1 cellular context compared by ENCODE assay signal in genomic region chr15:90994417-90995311, GRCh38.
TF ChIP-seq lines count a peak whose summit lies in the region.

A gene with protein sequence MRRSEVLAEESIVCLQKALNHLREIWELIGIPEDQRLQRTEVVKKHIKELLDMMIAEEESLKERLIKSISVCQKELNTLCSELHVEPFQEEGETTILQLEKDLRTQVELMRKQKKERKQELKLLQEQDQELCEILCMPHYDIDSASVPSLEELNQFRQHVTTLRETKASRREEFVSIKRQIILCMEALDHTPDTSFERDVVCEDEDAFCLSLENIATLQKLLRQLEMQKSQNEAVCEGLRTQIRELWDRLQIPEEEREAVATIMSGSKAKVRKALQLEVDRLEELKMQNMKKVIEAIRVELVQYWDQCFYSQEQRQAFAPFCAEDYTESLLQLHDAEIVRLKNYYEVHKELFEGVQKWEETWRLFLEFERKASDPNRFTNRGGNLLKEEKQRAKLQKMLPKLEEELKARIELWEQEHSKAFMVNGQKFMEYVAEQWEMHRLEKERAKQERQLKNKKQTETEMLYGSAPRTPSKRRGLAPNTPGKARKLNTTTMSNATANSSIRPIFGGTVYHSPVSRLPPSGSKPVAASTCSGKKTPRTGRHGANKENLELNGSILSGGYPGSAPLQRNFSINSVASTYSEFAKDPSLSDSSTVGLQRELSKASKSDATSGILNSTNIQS (minus strand): TSS chr15:90994535. CDS start chr15:90994417, 118 bp downstream.

TF ChIP-seq in HepG2, 621 proteins besides CTCF, POLR2A, EP300 and RAD21 (continued from another document and continues in another):
- TF ChIP-seq, protein P1, sequence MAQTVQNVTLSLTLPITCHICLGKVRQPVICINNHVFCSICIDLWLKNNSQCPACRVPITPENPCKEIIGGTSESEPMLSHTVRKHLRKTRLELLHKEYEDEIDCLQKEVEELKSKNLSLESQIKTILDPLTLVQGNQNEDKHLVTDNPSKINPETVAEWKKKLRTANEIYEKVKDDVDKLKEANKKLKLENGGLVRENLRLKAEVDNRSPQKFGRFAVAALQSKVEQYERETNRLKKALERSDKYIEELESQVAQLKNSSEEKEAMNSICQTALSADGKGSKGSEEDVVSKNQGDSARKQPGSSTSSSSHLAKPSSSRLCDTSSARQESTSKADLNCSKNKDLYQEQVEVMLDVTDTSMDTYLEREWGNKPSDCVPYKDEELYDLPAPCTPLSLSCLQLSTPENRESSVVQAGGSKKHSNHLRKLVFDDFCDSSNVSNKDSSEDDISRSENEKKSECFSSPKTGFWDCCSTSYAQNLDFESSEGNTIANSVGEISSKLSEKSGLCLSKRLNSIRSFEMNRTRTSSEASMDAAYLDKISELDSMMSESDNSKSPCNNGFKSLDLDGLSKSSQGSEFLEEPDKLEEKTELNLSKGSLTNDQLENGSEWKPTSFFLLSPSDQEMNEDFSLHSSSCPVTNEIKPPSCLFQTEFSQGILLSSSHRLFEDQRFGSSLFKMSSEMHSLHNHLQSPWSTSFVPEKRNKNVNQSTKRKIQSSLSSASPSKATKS (CRISPR knock-in tag; IDR thresholded peaks at IDR 0.05), result no peak
- 0 out of 2 replicates have a peak, but pooled peaks have one; percentile 41 for TF ChIP-seq MYNN (CRISPR knock-in tag; IDR thresholded peaks at IDR 0.05; ENCODE audit: low read depth)
- TF ChIP-seq ZNF562 (CRISPR knock-in tag; IDR thresholded peaks at IDR 0.05; ENCODE audit: borderline replicate concordance), result no peak
- TF ChIP-seq, protein P2, sequence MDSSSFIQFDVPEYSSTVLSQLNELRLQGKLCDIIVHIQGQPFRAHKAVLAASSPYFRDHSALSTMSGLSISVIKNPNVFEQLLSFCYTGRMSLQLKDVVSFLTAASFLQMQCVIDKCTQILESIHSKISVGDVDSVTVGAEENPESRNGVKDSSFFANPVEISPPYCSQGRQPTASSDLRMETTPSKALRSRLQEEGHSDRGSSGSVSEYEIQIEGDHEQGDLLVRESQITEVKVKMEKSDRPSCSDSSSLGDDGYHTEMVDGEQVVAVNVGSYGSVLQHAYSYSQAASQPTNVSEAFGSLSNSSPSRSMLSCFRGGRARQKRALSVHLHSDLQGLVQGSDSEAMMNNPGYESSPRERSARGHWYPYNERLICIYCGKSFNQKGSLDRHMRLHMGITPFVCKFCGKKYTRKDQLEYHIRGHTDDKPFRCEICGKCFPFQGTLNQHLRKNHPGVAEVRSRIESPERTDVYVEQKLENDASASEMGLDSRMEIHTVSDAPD (CRISPR knock-in tag; IDR thresholded peaks at IDR 0.05), result peak; percentile 51
- TF ChIP-seq, protein P3, sequence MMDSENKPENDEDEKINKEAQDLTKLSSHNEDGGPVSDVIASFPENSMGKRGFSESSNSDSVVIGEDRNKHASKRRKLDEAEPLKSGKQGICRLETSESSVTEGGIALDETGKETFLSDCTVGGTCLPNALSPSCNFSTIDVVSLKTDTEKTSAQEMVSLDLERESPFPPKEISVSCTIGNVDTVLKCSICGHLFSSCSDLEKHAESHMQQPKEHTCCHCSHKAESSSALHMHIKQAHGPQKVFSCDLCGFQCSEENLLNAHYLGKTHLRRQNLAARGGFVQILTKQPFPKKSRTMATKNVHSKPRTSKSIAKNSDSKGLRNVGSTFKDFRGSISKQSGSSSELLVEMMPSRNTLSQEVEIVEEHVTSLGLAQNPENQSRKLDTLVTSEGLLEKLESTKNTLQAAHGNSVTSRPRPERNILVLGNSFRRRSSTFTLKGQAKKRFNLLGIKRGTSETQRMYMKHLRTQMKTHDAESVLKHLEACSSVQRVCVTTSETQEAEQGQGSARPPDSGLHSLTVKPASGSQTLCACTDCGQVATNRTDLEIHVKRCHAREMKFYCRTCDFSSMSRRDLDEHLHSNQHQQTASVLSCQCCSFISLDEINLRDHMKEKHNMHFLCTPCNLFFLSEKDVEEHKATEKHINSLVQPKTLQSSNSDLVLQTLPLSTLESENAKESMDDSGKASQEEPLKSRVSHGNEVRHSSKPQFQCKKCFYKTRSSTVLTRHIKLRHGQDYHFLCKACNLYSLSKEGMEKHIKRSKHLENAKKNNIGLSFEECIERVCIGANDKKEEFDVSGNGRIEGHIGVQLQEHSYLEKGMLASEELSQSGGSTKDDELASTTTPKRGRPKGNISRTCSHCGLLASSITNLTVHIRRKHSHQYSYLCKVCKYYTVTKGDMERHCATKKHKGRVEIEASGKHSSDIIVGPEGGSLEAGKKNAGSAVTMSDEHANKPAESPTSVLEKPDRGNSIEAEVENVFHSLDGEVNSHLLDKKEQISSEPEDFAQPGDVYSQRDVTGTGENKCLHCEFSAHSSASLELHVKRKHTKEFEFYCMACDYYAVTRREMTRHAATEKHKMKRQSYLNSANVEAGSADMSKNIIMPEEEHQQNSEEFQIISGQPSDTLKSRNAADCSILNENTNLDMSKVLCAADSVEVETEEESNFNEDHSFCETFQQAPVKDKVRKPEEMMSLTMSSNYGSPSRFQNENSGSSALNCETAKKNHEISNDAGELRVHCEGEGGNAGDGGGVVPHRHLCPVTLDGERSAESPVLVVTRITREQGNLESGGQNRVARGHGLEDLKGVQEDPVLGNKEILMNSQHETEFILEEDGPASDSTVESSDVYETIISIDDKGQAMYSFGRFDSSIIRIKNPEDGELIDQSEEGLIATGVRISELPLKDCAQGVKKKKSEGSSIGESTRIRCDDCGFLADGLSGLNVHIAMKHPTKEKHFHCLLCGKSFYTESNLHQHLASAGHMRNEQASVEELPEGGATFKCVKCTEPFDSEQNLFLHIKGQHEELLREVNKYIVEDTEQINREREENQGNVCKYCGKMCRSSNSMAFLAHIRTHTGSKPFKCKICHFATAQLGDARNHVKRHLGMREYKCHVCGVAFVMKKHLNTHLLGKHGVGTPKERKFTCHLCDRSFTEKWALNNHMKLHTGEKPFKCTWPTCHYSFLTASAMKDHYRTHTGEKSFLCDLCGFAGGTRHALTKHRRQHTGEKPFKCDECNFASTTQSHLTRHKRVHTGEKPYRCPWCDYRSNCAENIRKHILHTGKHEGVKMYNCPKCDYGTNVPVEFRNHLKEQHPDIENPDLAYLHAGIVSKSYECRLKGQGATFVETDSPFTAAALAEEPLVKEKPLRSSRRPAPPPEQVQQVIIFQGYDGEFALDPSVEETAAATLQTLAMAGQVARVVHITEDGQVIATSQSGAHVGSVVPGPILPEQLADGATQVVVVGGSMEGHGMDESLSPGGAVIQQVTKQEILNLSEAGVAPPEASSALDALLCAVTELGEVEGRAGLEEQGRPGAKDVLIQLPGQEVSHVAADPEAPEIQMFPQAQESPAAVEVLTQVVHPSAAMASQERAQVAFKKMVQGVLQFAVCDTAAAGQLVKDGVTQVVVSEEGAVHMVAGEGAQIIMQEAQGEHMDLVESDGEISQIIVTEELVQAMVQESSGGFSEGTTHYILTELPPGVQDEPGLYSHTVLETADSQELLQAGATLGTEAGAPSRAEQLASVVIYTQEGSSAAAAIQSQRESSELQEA (CRISPR knock-in tag; IDR thresholded peaks at IDR 0.05; ENCODE audit: not compliant biosample characterization), result peak; percentile 85
- TF ChIP-seq IKZF4 (CRISPR knock-in tag; IDR thresholded peaks at IDR 0.05; ENCODE audit: borderline replicate concordance, low read depth, not compliant biosample characterization), result no peak
- peak; percentile 83 for TF ChIP-seq ZBTB38 (CRISPR knock-in tag; IDR thresholded peaks at IDR 0.05)
- peak; percentile 98 for TF ChIP-seq NFYC (CRISPR knock-in tag; IDR thresholded peaks at IDR 0.05)
- peak; percentile 84; the same call in 1 of the 2 replicates for TF ChIP-seq ZNF230 (CRISPR knock-in tag; IDR thresholded peaks at IDR 0.05)
- TF ChIP-seq RARA (CRISPR knock-in tag; IDR thresholded peaks at IDR 0.05), result peak; percentile 22; the same call in 1 of the 2 replicates
- TF ChIP-seq TAF1 (CRISPR knock-in tag; IDR thresholded peaks at IDR 0.05), result peak; percentile 82
- peak; percentile 77; the same call in 1 of the 2 replicates for TF ChIP-seq CEBPB (IDR thresholded peaks at IDR 0.05; ENCODE audit: borderline replicate concordance, low read depth, low read length)
- no peak for TF ChIP-seq SNAI1 (CRISPR knock-in tag; IDR thresholded peaks at IDR 0.05; ENCODE audit: borderline replicate concordance)
- TF ChIP-seq ZBTB10 (CRISPR knock-in tag; IDR thresholded peaks at IDR 0.05; ENCODE audit: borderline replicate concordance), result no peak
- TF ChIP-seq MZF1 (CRISPR knock-in tag; IDR thresholded peaks at IDR 0.05; ENCODE audit: borderline replicate concordance), result no peak
- TF ChIP-seq ZNF790 (CRISPR knock-in tag; IDR thresholded peaks at IDR 0.05; ENCODE audit: borderline replicate concordance), result no peak
- peak; percentile 94 for TF ChIP-seq BORCS8-MEF2B (CRISPR knock-in tag; IDR thresholded peaks at IDR 0.05)
- peak; percentile 100 for TF ChIP-seq CREB1 (IDR thresholded peaks at IDR 0.05)
- TF ChIP-seq CREB1 (CRISPR knock-in tag; IDR thresholded peaks at IDR 0.05), result peak; percentile 97
- TF ChIP-seq ZNF563 (CRISPR knock-in tag; IDR thresholded peaks at IDR 0.05), result peak; percentile 89
- 0 out of 2 replicates have a peak, but pooled peaks have one; percentile 49 for TF ChIP-seq HMG20B (CRISPR knock-in tag; conservative IDR thresholded peaks at IDR 0.05)
- peak; percentile 28; the same call in 1 of the 2 replicates for TF ChIP-seq RELA (CRISPR knock-in tag; IDR thresholded peaks at IDR 0.05)
- TF ChIP-seq TOPORS (CRISPR knock-in tag; IDR thresholded peaks at IDR 0.05), result peak; percentile 84; the same call in 1 of the 2 replicates
- peak; percentile 87; the same call in 1 of the 2 replicates for TF ChIP-seq ZNF275 (CRISPR knock-in tag; IDR thresholded peaks at IDR 0.05; ENCODE audit: borderline replicate concordance)
- no peak for TF ChIP-seq ZNF75D (CRISPR knock-in tag; IDR thresholded peaks at IDR 0.05; ENCODE audit: borderline replicate concordance)
- peak; percentile 7; the same call in 1 of the 2 replicates for TF ChIP-seq TCF7 (IDR thresholded peaks at IDR 0.05; ENCODE audit: low read depth)
- TF ChIP-seq ZNF766 (CRISPR knock-in tag; IDR thresholded peaks at IDR 0.05; ENCODE audit: borderline replicate concordance), result 0 out of 2 replicates have a peak, but pooled peaks have one; percentile 51
- no peak for TF ChIP-seq ZNF18 (CRISPR knock-in tag; IDR thresholded peaks at IDR 0.05; ENCODE audit: insufficient replicate concordance)
- no peak for TF ChIP-seq SOX6 (IDR thresholded peaks at IDR 0.05)
- TF ChIP-seq SOX6 (CRISPR knock-in tag; IDR thresholded peaks at IDR 0.05), result peak; percentile 83
- no peak for TF ChIP-seq ZNF773 (CRISPR knock-in tag; IDR thresholded peaks at IDR 0.05; ENCODE audit: borderline replicate concordance)
- TF ChIP-seq MEF2D (CRISPR knock-in tag; IDR thresholded peaks at IDR 0.05), result peak; percentile 50; the same call in 1 of the 2 replicates
- TF ChIP-seq, protein P4, sequence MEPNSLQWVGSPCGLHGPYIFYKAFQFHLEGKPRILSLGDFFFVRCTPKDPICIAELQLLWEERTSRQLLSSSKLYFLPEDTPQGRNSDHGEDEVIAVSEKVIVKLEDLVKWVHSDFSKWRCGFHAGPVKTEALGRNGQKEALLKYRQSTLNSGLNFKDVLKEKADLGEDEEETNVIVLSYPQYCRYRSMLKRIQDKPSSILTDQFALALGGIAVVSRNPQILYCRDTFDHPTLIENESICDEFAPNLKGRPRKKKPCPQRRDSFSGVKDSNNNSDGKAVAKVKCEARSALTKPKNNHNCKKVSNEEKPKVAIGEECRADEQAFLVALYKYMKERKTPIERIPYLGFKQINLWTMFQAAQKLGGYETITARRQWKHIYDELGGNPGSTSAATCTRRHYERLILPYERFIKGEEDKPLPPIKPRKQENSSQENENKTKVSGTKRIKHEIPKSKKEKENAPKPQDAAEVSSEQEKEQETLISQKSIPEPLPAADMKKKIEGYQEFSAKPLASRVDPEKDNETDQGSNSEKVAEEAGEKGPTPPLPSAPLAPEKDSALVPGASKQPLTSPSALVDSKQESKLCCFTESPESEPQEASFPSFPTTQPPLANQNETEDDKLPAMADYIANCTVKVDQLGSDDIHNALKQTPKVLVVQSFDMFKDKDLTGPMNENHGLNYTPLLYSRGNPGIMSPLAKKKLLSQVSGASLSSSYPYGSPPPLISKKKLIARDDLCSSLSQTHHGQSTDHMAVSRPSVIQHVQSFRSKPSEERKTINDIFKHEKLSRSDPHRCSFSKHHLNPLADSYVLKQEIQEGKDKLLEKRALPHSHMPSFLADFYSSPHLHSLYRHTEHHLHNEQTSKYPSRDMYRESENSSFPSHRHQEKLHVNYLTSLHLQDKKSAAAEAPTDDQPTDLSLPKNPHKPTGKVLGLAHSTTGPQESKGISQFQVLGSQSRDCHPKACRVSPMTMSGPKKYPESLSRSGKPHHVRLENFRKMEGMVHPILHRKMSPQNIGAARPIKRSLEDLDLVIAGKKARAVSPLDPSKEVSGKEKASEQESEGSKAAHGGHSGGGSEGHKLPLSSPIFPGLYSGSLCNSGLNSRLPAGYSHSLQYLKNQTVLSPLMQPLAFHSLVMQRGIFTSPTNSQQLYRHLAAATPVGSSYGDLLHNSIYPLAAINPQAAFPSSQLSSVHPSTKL (CRISPR knock-in tag; IDR thresholded peaks at IDR 0.05), result 0 out of 2 replicates have a peak, but pooled peaks have one; percentile 51
